Comparison of ENCODE assay signal across 8 cellular contexts in the genomic region with DNA sequence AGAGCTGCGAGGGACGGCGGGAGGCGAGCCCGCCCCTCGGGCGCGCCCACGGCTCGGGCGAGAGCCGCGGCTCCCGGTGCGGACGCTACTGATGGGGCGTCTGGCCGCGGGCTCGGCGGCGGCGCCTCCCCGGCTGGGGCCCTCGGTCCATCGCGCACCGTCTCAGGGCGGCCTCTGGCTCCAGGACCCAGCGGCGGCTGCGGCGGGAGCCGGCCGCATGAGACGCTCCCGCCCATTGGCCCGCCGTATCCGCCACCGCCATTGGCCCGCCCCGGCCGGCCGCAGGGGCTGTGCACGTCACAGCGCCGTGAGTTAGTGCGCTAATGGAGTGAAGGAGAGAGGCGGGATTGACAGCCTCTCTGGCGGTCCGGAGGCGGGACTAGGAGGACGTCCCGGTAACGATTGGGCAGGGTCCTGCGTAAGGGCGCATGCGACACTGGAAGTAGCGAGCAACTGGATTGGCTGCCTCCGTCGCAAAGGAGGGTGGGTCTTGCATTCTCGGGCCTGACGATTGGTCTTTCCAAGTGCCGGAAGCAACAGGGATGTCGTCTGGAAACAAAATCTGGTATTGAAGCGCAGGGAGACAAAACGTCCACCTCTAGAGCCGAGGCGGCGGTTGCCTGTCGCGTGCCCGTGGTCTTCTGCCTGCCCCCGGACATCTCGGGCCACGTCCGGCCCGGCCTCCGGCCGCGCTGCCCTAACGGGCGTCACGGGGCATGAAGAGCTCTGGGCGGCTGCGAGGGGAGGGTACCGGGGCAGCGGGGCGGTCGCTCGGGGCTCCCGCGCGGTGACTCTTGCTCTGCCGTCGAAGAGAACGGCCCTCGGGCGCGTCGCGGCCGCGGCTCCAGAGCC. TPM values are rescaled to one million over a fixed set of nuclear protein-coding genes. Genes with fewer than 3 reads are reported as not detected.
DNase-seq lines count a peak whose midpoint lies in the region; ATAC-seq and TF ChIP-seq lines count a peak whose summit lies in the region.

A gene (minus strand): TSS at position 176 of the 852 bp plus-strand sequence. CDS start 173,542 bp downstream, outside the sequence.

- H3K27ac ChIP-seq in heart right ventricle (peak within 1 kb of the TSS; percentile 93 to 98 (median 94)), upper lobe of right lung (peak within 1 kb of the TSS; percentile 95)

- H3K9me3 ChIP-seq in heart right ventricle: no peaks in the 10 kb centered on the region
- no peaks in the 10 kb centered on the region for H3K9me3 ChIP-seq in upper lobe of right lung

- intact Hi-C loops in T-helper 1 cell treated with Interleukin-12 subunit alpha and Interleukin-12 subunit beta and Interleukin-4 antibody, amounts not matched to agents 30 ng/mL and 1 ng/mL, for 36 hours (cut with micrococcal nuclease): loop anchor here (1.0 to 5.0 kb wide), 8 partner anchors 15 to 678 kb away; a partner anchor contains a TSS
- intact Hi-C loops in heart right ventricle (cut with DNase I) (loop anchor here in 3 of 10 donors (1.0 to 5.0 kb wide), 2 partner anchors 15 to 158 kb away; no protein-coding TSS in a partner anchor), posterior vena cava (cut with DNase I) (no loop called here), upper lobe of right lung (cut with DNase I) (no loop called here)

- in situ Hi-C loops in GM13976 (cut with MboI; ENCODE audit: low sequenced_read_pairs, unreplicated experiment): no loop called here

- H3K27me3 ChIP-seq in heart right ventricle: no peaks in the 10 kb centered on the region
- H3K27me3 ChIP-seq in upper lobe of right lung: no peaks in the 10 kb centered on the region

- H3K36me3 ChIP-seq in heart right ventricle (peaks cover 0 to 18% (median 0%) of the 10 kb centered on the region in 9 donors), upper lobe of right lung (no peaks in the 10 kb centered on the region)

- ATAC-seq in HG02870 (IDR thresholded peaks at IDR 0.05; ENCODE audit: unreplicated experiment) (peak; percentile 89), heart right ventricle (peak; percentile 97 to 99 (median 98)), upper lobe of right lung (peak; percentile 97)

- peak; percentile 100 for DNase-seq in GM13976 (ENCODE audit: low spot score)
- DNase-seq in NCI-H146 treated with DMSO at 0.1 percent for 48 hours (lab: John Stamatoyannopoulos, UW; ENCODE audit: unreplicated experiment): peak; percentile 93
- peak; percentile 100 for DNase-seq in amniotic epithelial cell (ENCODE audit: low read depth)
- peak; percentile 98 to 99 for DNase-seq in heart right ventricle
- peak; percentile 100 for DNase-seq in posterior vena cava (ENCODE audit: low spot score)
- DNase-seq in upper lobe of right lung: peak; percentile 99

- WGBS in heart right ventricle, 2 donors: 0% methylated on average over 82 to 100 of the region's 105 CpGs

- H3K4me3 ChIP-seq in heart right ventricle: peak within 1 kb of the TSS; percentile 72 to 98 (median 86)
- peak within 1 kb of the TSS; percentile 90 for H3K4me3 ChIP-seq in upper lobe of right lung

- H3K4me1 ChIP-seq in heart right ventricle (peaks cover 18 to 62% (median 47%) of the 10 kb centered on the region in 9 donors), upper lobe of right lung (peaks cover 42% of the 10 kb centered on the region)

- TF ChIP-seq CTCF in GM13976 (IDR thresholded peaks at IDR 0.05; ENCODE audit: borderline replicate concordance, control extremely low read depth, extremely low read depth, insufficient read depth, missing control alignments) (no peak), heart right ventricle (IDR thresholded peaks at IDR 0.05) (no peak), upper lobe of right lung (IDR thresholded peaks at IDR 0.05) (no peak)

RNA-seq across cellular contexts. Expression of the gene that starts here (rescaled TPM):
- 175 and 192 TPM in 2 replicates for total RNA-seq in T-helper 1 cell treated with Interleukin-12 subunit alpha and Interleukin-12 subunit beta and Interleukin-4 antibody, amounts not matched to agents 30 ng/mL and 1 ng/mL, for 36 hours
- total RNA-seq in heart right ventricle (10 to 100 TPM; 55.9 to 93.6 (median 67.4) TPM), posterior vena cava (100 to 1,000 TPM in 1 of 2 donors, 10 to 100 TPM in 1; 95.0 to 110 TPM), upper lobe of right lung (125 TPM)
- 10 to 100 TPM; 47.7 to 65.5 TPM for polyA plus RNA-seq in heart right ventricle

Comparison
In these comparisons a context has a peak if more than half of its experiments do, and no peak if none do; other contexts are left out.
1. Peak in every context shown above with its lines: DNase-seq, ATAC-seq, H3K4me3 ChIP-seq and H3K27ac ChIP-seq.